In genomic region chr2:38214209-38214717, GRCh38 we compare ENCODE assay signal across 15 cellular contexts.
DNase-seq lines count a peak whose midpoint lies in the region; ATAC-seq, FAIRE-seq and TF ChIP-seq lines count a peak whose summit lies in the region.
"Had no signal": no experiment of that assay in that cellular context is flagged by ENCODE, and none has a peak within 500 bp of the region (broad histone marks: within the 10 kb centered on the region; RNA-seq: fewer than 3 reads in every experiment).

No MANE protein-coding gene starts in this region.

- H3K36me3 Mint-ChIP-seq in activated naive CD4-positive, alpha-beta T cell treated with anti-CD3 and anti-CD28 coated beads, Interleukin-2, amount 10 ng/mL, durations not matched to agents 7 days and 5 days: no peaks in the 10 kb centered on the region
- H3K36me3 Mint-ChIP-seq in activated T-helper 17 cell treated with anti-CD3 and anti-CD28 coated beads, Interleukin-2, amount 50 U/mL, for 72 hours (ENCODE audit: low read depth): no peaks in the 10 kb centered on the region

- ATAC-seq in activated T-helper 17 cell treated with anti-CD3 and anti-CD28 coated beads, Interleukin-2, amount 50 U/mL, for 72 hours (replicated peaks): peak; percentile 94
- ATAC-seq: HepG2, mucosa of descending colon had no signal

- FAIRE-seq in D721Med (lab: Jason Lieb, UNC): no peak
- FAIRE-seq: HepG2 had no signal

- DNase-seq in activated naive CD4-positive, alpha-beta T cell treated with anti-CD3 and anti-CD28 coated beads, Interleukin-2, amount 10 ng/mL, durations not matched to agents 7 days and 5 days: peak; percentile 30
- DNase-seq in activated naive CD4-positive, alpha-beta T cell treated with anti-CD3 and anti-CD28 coated beads, Interleukin-2, amount 50 U/mL, for 16 hours: no peak
- peak; percentile 7 for DNase-seq in HT1080 (ENCODE audit: low read depth)
- DNase-seq in renal cortical epithelial cell (ENCODE audit: low read depth): peak; percentile 15
- no peak for DNase-seq in D721Med (ENCODE audit: insufficient read length, low spot score)
- DNase-seq in cortex of kidney (lab: John Stamatoyannopoulos, UW): no peak
- no peak for DNase-seq in activated CD4-positive, CD25-positive, alpha-beta regulatory T cell treated with anti-CD3 and anti-CD28 coated beads, Interleukin-2, amount 50 U/mL, for 72 hours
- DNase-seq: AML-193, amniotic stem cell, foreskin fibroblast, mucosa of descending colon, NCI-H1436 had no signal

- H3K9me3 Mint-ChIP-seq in activated naive CD4-positive, alpha-beta T cell treated with anti-CD3 and anti-CD28 coated beads, Interleukin-2, amount 10 ng/mL, durations not matched to agents 7 days and 5 days: no peaks in the 10 kb centered on the region
- no peaks in the 10 kb centered on the region for H3K9me3 Mint-ChIP-seq in activated T-helper 17 cell treated with anti-CD3 and anti-CD28 coated beads, Interleukin-2, amount 50 U/mL, for 72 hours
- H3K9me3 Mint-ChIP-seq: dendritic cell treated with granulocyte-macrophage colony-stimulating factor and Interleukin-4, amounts not matched to agents 40 ng/mL and 50 ng/mL, for 4 days had no signal

- H3K27me3 Mint-ChIP-seq in activated naive CD4-positive, alpha-beta T cell treated with anti-CD3 and anti-CD28 coated beads, Interleukin-2, amount 10 ng/mL, durations not matched to agents 7 days and 5 days: peaks cover 22% of the 10 kb centered on the region
- peaks cover 9% of the 10 kb centered on the region for H3K27me3 Mint-ChIP-seq in activated T-helper 17 cell treated with anti-CD3 and anti-CD28 coated beads, Interleukin-2, amount 50 U/mL, for 72 hours

- H3K4me3 Mint-ChIP-seq in activated naive CD4-positive, alpha-beta T cell treated with anti-CD3 and anti-CD28 coated beads, Interleukin-2, amount 10 ng/mL, durations not matched to agents 7 days and 5 days: no peak overlapping the region
- peak overlapping the region; percentile 49 for H3K4me3 Mint-ChIP-seq in activated T-helper 17 cell treated with anti-CD3 and anti-CD28 coated beads, Interleukin-2, amount 50 U/mL, for 72 hours
- H3K4me3 Mint-ChIP-seq: dendritic cell treated with granulocyte-macrophage colony-stimulating factor and Interleukin-4, amounts not matched to agents 40 ng/mL and 50 ng/mL, for 4 days had no signal

- no peak overlapping the region for H3K27ac Mint-ChIP-seq in activated naive CD4-positive, alpha-beta T cell treated with anti-CD3 and anti-CD28 coated beads, Interleukin-2, amount 10 ng/mL, durations not matched to agents 7 days and 5 days
- peak overlapping the region; percentile 84 for H3K27ac Mint-ChIP-seq in activated T-helper 17 cell treated with anti-CD3 and anti-CD28 coated beads, Interleukin-2, amount 50 U/mL, for 72 hours
- H3K27ac Mint-ChIP-seq: dendritic cell treated with granulocyte-macrophage colony-stimulating factor and Interleukin-4, amounts not matched to agents 40 ng/mL and 50 ng/mL, for 4 days had no signal

- no peak for TF ChIP-seq CTCF in D721Med (IDR thresholded peaks at IDR 0.05; ENCODE audit: insufficient read depth, missing control alignments)

- H3K4me1 Mint-ChIP-seq in activated naive CD4-positive, alpha-beta T cell treated with anti-CD3 and anti-CD28 coated beads, Interleukin-2, amount 10 ng/mL, durations not matched to agents 7 days and 5 days: peaks cover 20% of the 10 kb centered on the region
- H3K4me1 Mint-ChIP-seq in activated T-helper 17 cell treated with anti-CD3 and anti-CD28 coated beads, Interleukin-2, amount 50 U/mL, for 72 hours: peaks cover 6% of the 10 kb centered on the region

- CTCF ChIA-PET in activated naive CD4-positive, alpha-beta T cell treated with anti-CD3 and anti-CD28 coated beads, Interleukin-2, amount 10 ng/mL, durations not matched to agents 7 days and 5 days (lab: Charles Lee): no interaction called here

Comparison
In these comparisons a context has a peak if more than half of its experiments do, and no peak if none do; other contexts are left out.
1. DNase-seq: peak in activated naive CD4-positive, alpha-beta T cell treated with anti-CD3 and anti-CD28 coated beads, Interleukin-2, amount 10 ng/mL, durations not matched to agents 7 days and 5 days (single experiment), HT1080 (single experiment) and renal cortical epithelial cell (single experiment); none in activated naive CD4-positive, alpha-beta T cell treated with anti-CD3 and anti-CD28 coated beads, Interleukin-2, amount 50 U/mL, for 16 hours (single experiment), D721Med (single experiment), cortex of kidney (single experiment) and activated CD4-positive, CD25-positive, alpha-beta regulatory T cell treated with anti-CD3 and anti-CD28 coated beads, Interleukin-2, amount 50 U/mL, for 72 hours (single experiment).